ENCODE assay signal across 8 cellular contexts in the genomic region with DNA sequence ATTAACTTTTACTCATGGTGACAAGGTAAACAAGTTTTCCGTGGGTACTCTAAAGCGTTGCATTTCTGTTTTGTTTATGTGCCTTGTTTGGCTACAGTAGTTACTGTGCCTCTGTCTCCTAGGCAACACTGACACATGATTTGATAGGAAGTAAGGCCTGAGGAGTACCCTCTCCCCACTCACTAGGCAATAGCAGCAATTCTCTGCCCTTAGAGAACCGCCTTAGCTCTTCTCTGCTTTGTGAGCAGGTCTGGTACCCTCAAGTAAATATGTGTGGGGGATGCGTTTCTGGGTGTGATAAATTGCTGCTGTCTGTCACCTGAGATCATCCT. TPM values are rescaled to one million over a fixed set of nuclear protein-coding genes. Genes with fewer than 3 reads are reported as not detected.
DNase-seq lines count a peak whose midpoint lies in the region; ATAC-seq and TF ChIP-seq lines count a peak whose summit lies in the region.

A gene with protein sequence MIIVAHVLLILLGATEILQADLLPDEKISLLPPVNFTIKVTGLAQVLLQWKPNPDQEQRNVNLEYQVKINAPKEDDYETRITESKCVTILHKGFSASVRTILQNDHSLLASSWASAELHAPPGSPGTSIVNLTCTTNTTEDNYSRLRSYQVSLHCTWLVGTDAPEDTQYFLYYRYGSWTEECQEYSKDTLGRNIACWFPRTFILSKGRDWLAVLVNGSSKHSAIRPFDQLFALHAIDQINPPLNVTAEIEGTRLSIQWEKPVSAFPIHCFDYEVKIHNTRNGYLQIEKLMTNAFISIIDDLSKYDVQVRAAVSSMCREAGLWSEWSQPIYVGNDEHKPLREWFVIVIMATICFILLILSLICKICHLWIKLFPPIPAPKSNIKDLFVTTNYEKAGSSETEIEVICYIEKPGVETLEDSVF (minus strand): TSS at position 76 of the 332 bp plus-strand sequence. CDS start 5,390 bp downstream, outside the sequence.

- H3K36me3 ChIP-seq in right atrium auricular region (no peaks in the 10 kb centered on the region), tibial artery (no peaks in the 10 kb centered on the region), tibial nerve (no peaks in the 10 kb centered on the region)

- H3K4me1 Mint-ChIP-seq in activated CD4-positive, alpha-beta T cell treated with anti-CD3 and anti-CD28 coated beads, Interleukin-2, amount 10 ng/mL, durations not matched to agents 24 days and 14 days, result peaks cover 2% of the 10 kb centered on the region

- peak within 1 kb of the TSS; percentile 28 to 37 for H3K4me3 ChIP-seq in right atrium auricular region
- no peak within 1 kb of the TSS for H3K4me3 ChIP-seq in tibial artery
- no peak within 1 kb of the TSS for H3K4me3 ChIP-seq in tibial nerve

- H3K9me3 ChIP-seq in right atrium auricular region, result no peaks in the 10 kb centered on the region
- H3K9me3 ChIP-seq in tibial artery, result no peaks in the 10 kb centered on the region
- H3K9me3 ChIP-seq in tibial nerve, result no peaks in the 10 kb centered on the region

- H3K36me3 Mint-ChIP-seq in activated CD4-positive, alpha-beta T cell treated with anti-CD3 and anti-CD28 coated beads, Interleukin-2, amount 10 ng/mL, durations not matched to agents 24 days and 14 days (ENCODE audit: low read depth), result no peaks in the 10 kb centered on the region

- TF ChIP-seq CTCF in right atrium auricular region (IDR thresholded peaks at IDR 0.05) (no peak), tibial artery (IDR thresholded peaks at IDR 0.05) (no peak), tibial nerve (IDR thresholded peaks at IDR 0.05) (no peak)

- H3K27me3 ChIP-seq in right atrium auricular region (no peaks in the 10 kb centered on the region), tibial artery (no peaks in the 10 kb centered on the region), tibial nerve (no peaks in the 10 kb centered on the region)

- DNase-seq in COLO668 (lab: John Stamatoyannopoulos, UW; ENCODE audit: unreplicated experiment) (peak; percentile 7), NCI-H2227 (lab: John Stamatoyannopoulos, UW; ENCODE audit: unreplicated experiment) (peak; percentile 64), right atrium auricular region (ENCODE audit: low spot score) (no peak), tibial artery (no peak), dedifferentiated amniotic fluid mesenchymal stem cell (ENCODE audit: extremely low spot score) (no peak), tibial nerve (ENCODE audit: low spot score in 2 of 2) (no peak)
- DNase-seq in activated CD4-positive, alpha-beta T cell treated with anti-CD3 and anti-CD28 coated beads, Interleukin-2, amount 10 ng/mL, durations not matched to agents 24 days and 14 days, result no peak

- 45 to 51% methylated on average over 4 of the region's 4 CpGs for WGBS in tibial nerve, 2 donors

- no peaks in the 10 kb centered on the region for H3K9me3 Mint-ChIP-seq in activated CD4-positive, alpha-beta T cell treated with anti-CD3 and anti-CD28 coated beads, Interleukin-2, amount 10 ng/mL, durations not matched to agents 24 days and 14 days

- peaks cover 0 to 8% of the 10 kb centered on the region in 2 donors for H3K4me1 ChIP-seq in right atrium auricular region
- H3K4me1 ChIP-seq in tibial artery, result no peaks in the 10 kb centered on the region
- no peaks in the 10 kb centered on the region for H3K4me1 ChIP-seq in tibial nerve

- peaks cover 17% of the 10 kb centered on the region for H3K27me3 Mint-ChIP-seq in activated CD4-positive, alpha-beta T cell treated with anti-CD3 and anti-CD28 coated beads, Interleukin-2, amount 10 ng/mL, durations not matched to agents 24 days and 14 days

- H3K27ac Mint-ChIP-seq in activated CD4-positive, alpha-beta T cell treated with anti-CD3 and anti-CD28 coated beads, Interleukin-2, amount 10 ng/mL, durations not matched to agents 24 days and 14 days, result no peak within 1 kb of the TSS

- H3K4me3 Mint-ChIP-seq in activated CD4-positive, alpha-beta T cell treated with anti-CD3 and anti-CD28 coated beads, Interleukin-2, amount 10 ng/mL, durations not matched to agents 24 days and 14 days, result no peak within 1 kb of the TSS

- H3K27ac ChIP-seq in right atrium auricular region (peak within 1 kb of the TSS; percentile 32 to 55), tibial artery (no peak within 1 kb of the TSS), tibial nerve (no peak within 1 kb of the TSS)

- ATAC-seq in GM21723 (IDR thresholded peaks at IDR 0.05; ENCODE audit: unreplicated experiment), result peak; percentile 42

- TF ChIP-seq POLR2A in tibial nerve (IDR thresholded peaks at IDR 0.05), result no peak

- intact Hi-C loops in tibial artery (cut with DNase I; ENCODE audit: low total_unique reads), result no loop called here
- intact Hi-C loops in activated CD4-positive, alpha-beta T cell treated with anti-CD3 and anti-CD28 coated beads, Interleukin-2, amount 10 ng/mL, durations not matched to agents 24 days and 14 days (cut with micrococcal nuclease), result no loop called here

- no peak for TF ChIP-seq EP300 in tibial nerve (IDR thresholded peaks at IDR 0.05)

RNA-seq across cellular contexts. Expression of the gene that starts here (rescaled TPM):
- total RNA-seq in right atrium auricular region (1 to 10 TPM in 1 of 2 donors, under 1 TPM in 1; 0.51 to 2.6 TPM), tibial nerve (under 1 TPM in 1 of 4 donors, not detected in 3; 0.59 TPM)
- total RNA-seq in activated CD4-positive, alpha-beta T cell treated with anti-CD3 and anti-CD28 coated beads, Interleukin-2, amount 10 ng/mL, durations not matched to agents 24 days and 14 days, result not detected in 2 replicates

Comparison
In these comparisons a context has a peak if more than half of its experiments do, and no peak if none do; other contexts are left out.
1. DNase-seq: peak in COLO668 (single experiment) and NCI-H2227 (single experiment); none in right atrium auricular region (single experiment), tibial artery (0 of 2), dedifferentiated amniotic fluid mesenchymal stem cell (single experiment), activated CD4-positive, alpha-beta T cell treated with anti-CD3 and anti-CD28 coated beads, Interleukin-2, amount 10 ng/mL, durations not matched to agents 24 days and 14 days (single experiment) and tibial nerve (0 of 2).
2. H3K27ac ChIP-seq: peak in right atrium auricular region (2 of 2); none in tibial artery (0 of 2) and tibial nerve (0 of 4).
3. H3K4me3 ChIP-seq: peak in right atrium auricular region (2 of 2); none in tibial artery (0 of 2) and tibial nerve (0 of 4).